In genomic region chr5:10441083-10441991, GRCh38 we compare ENCODE assay signal across 1 cellular context.
TF ChIP-seq lines count a peak whose summit lies in the region.

Gene ROPN1L, plus strand, starts transcription at chr5:10441879. Its CDS starts 289 bp downstream, at chr5:10442168.

TF ChIP-seq in HepG2, 621 proteins besides CTCF, POLR2A, EP300 and RAD21 (continued from another document and continues in another):
- peak; percentile 17; the same call in 1 of the 2 replicates for TF ChIP-seq ZBED4 (CRISPR knock-in tag; IDR thresholded peaks at IDR 0.05; ENCODE audit: borderline replicate concordance)
- TF ChIP-seq ZNF350 (CRISPR knock-in tag; IDR thresholded peaks at IDR 0.05; ENCODE audit: borderline replicate concordance, low read depth): peak; percentile 37; the same call in 1 of the 2 replicates
- TF ChIP-seq ZNF747 (CRISPR knock-in tag; IDR thresholded peaks at IDR 0.05; ENCODE audit: borderline replicate concordance): 0 out of 2 replicates have a peak, but pooled peaks have one; percentile 22
- TF ChIP-seq ZNF605 (CRISPR knock-in tag; IDR thresholded peaks at IDR 0.05): peak; percentile 57; the same call in 1 of the 2 replicates
- peak; percentile 47; the same call in 1 of the 2 replicates for TF ChIP-seq DMAP1 (CRISPR knock-in tag; IDR thresholded peaks at IDR 0.05)
- TF ChIP-seq GATAD2A (CRISPR knock-in tag; IDR thresholded peaks at IDR 0.05): no peak
- TF ChIP-seq LCORL (IDR thresholded peaks at IDR 0.05): no peak
- peak; percentile 69; the same call in 1 of the 2 replicates for TF ChIP-seq LCORL (CRISPR knock-in tag; IDR thresholded peaks at IDR 0.05)
- 0 out of 2 replicates have a peak, but pooled peaks have one; percentile 54 for TF ChIP-seq REL (CRISPR knock-in tag; conservative IDR thresholded peaks at IDR 0.05)
- 0 out of 2 replicates have a peak, but pooled peaks have one; percentile 34 for TF ChIP-seq MXD4 (CRISPR knock-in tag; IDR thresholded peaks at IDR 0.05)
- TF ChIP-seq NCOA1 (CRISPR knock-in tag; IDR thresholded peaks at IDR 0.05): 0 out of 2 replicates have a peak, but pooled peaks have one; percentile 64
- no peak for TF ChIP-seq ZNF839 (CRISPR knock-in tag; IDR thresholded peaks at IDR 0.05; ENCODE audit: borderline replicate concordance)
- no peak for TF ChIP-seq CCAR2 (optimal IDR thresholded peaks at IDR 0.05; ENCODE audit: low read depth, low read length)
- TF ChIP-seq TFAP4 (IDR thresholded peaks at IDR 0.05; ENCODE audit: borderline replicate concordance, low read depth): peak; percentile 24; the same call in 1 of the 2 replicates
- no peak for TF ChIP-seq STAG1 (CRISPR knock-in tag; IDR thresholded peaks at IDR 0.05)
- peak; percentile 97 for TF ChIP-seq SAP130 (CRISPR knock-in tag; IDR thresholded peaks at IDR 0.05; ENCODE audit: low read depth)
- no peak for TF ChIP-seq ISX (CRISPR knock-in tag; conservative IDR thresholded peaks at IDR 0.05)
- TF ChIP-seq FOXC1 (CRISPR knock-in tag; IDR thresholded peaks at IDR 0.05; ENCODE audit: borderline replicate concordance): peak; percentile 60; the same call in 1 of the 2 replicates
- TF ChIP-seq RNF2 (conservative IDR thresholded peaks at IDR 0.05; ENCODE audit: low read depth): peak; percentile 45
- TF ChIP-seq ZNF501 (CRISPR knock-in tag; IDR thresholded peaks at IDR 0.05): peak; percentile 18; the same call in 1 of the 2 replicates
- TF ChIP-seq TIGD3 (CRISPR knock-in tag; IDR thresholded peaks at IDR 0.05; ENCODE audit: borderline replicate concordance): no peak
- TF ChIP-seq ZNF343 (CRISPR knock-in tag; IDR thresholded peaks at IDR 0.05): peak; percentile 48; the same call in 1 of the 2 replicates
- peak; percentile 91 for TF ChIP-seq ZNF441 (CRISPR knock-in tag; IDR thresholded peaks at IDR 0.05; ENCODE audit: borderline replicate concordance)
- TF ChIP-seq TFDP1 (CRISPR knock-in tag; IDR thresholded peaks at IDR 0.05; ENCODE audit: borderline replicate concordance): 0 out of 2 replicates have a peak, but pooled peaks have one; percentile 16
- TF ChIP-seq TSC22D2 (CRISPR knock-in tag; IDR thresholded peaks at IDR 0.05; ENCODE audit: borderline replicate concordance): no peak
- peak; percentile 59; the same call in 1 of the 2 replicates for TF ChIP-seq MYPOP (CRISPR knock-in tag; IDR thresholded peaks at IDR 0.05)
- 0 out of 2 replicates have a peak, but pooled peaks have one; percentile 23 for TF ChIP-seq ETV6 (CRISPR knock-in tag; conservative IDR thresholded peaks at IDR 0.05)
- 0 out of 2 replicates have a peak, but pooled peaks have one; percentile 11 for TF ChIP-seq ZNF142 (CRISPR knock-in tag; IDR thresholded peaks at IDR 0.05)
- peak; percentile 13; the same call in 1 of the 2 replicates for TF ChIP-seq ZNF574 (CRISPR knock-in tag; IDR thresholded peaks at IDR 0.05)
- no peak for TF ChIP-seq PRDM10 (CRISPR knock-in tag; IDR thresholded peaks at IDR 0.05; ENCODE audit: low read depth)
- 0 out of 2 replicates have a peak, but pooled peaks have one; percentile 5 for TF ChIP-seq ZC3H13 (CRISPR knock-in tag; IDR thresholded peaks at IDR 0.05)
- no peak for TF ChIP-seq NONO (IDR thresholded peaks at IDR 0.05)
- peak; percentile 45; the same call in 1 of the 2 replicates for TF ChIP-seq NONO (CRISPR knock-in tag; conservative IDR thresholded peaks at IDR 0.05)
